In genomic region chr3:63069780-63070540, GRCh38 we compare ENCODE assay signal across 13 cellular contexts.
"Had no signal": no experiment of that assay in that cellular context is flagged by ENCODE, and none has a peak within 500 bp of the region (broad histone marks: within the 10 kb centered on the region; RNA-seq: fewer than 3 reads in every experiment).

No MANE protein-coding gene starts in this region.

- H3K27ac ChIP-seq: brain microvascular endothelial cell, epithelial cell of prostate, gastroesophageal sphincter, thoracic aorta had no signal

- DNase-seq: activated CD4-positive, alpha-beta T cell treated with anti-CD3 and anti-CD28 coated beads, Interleukin-2, amount 50 U/mL, for 4 hours; activated CD4-positive, CD25-positive, alpha-beta regulatory T cell treated with anti-CD3 and anti-CD28 coated beads, Interleukin-2, amount 50 U/mL, for 72 hours; activated T-cell treated with anti-CD3 and anti-CD28 coated beads, Interleukin-2, amount 50 U/mL, for 1 hour; brain microvascular endothelial cell; effector memory CD4-positive, alpha-beta T cell; kidney; mesendoderm; nephron progenitor cell; stimulated activated CD4-positive, alpha-beta T cell treated with anti-CD3 and anti-CD28 coated beads, Interleukin-15, amount 100 ng/mL, for 24 hours; stimulated activated CD4-positive, alpha-beta T cell treated with anti-CD3 and anti-CD28 coated beads, Interleukin-4, amount 100 ng/mL, for 24 hours had no signal

- FAIRE-seq: kidney had no signal

- H3K4me3 ChIP-seq: gastroesophageal sphincter, thoracic aorta had no signal

- H3K9me3 ChIP-seq: gastroesophageal sphincter, thoracic aorta had no signal

- H3K36me3 ChIP-seq: brain microvascular endothelial cell, gastroesophageal sphincter, thoracic aorta had no signal

- H3K27me3 ChIP-seq: brain microvascular endothelial cell, gastroesophageal sphincter had no signal

- ATAC-seq: gastroesophageal sphincter had no signal

- H3K4me1 ChIP-seq: gastroesophageal sphincter had no signal
